23 cellular contexts compared by ENCODE assay signal in genomic region chr6:5729813-5730212, GRCh38.
A peak's percentile ranks its signal among the peaks of the same experiment; 100 is the strongest.
DNase-seq lines count a peak whose midpoint lies in the region; ATAC-seq, FAIRE-seq and TF ChIP-seq lines count a peak whose summit lies in the region.
"Had no signal": no experiment of that assay in that cellular context is flagged by ENCODE, and none has a peak within 500 bp of the region (broad histone marks: within the 10 kb centered on the region; RNA-seq: fewer than 3 reads in every experiment).

No MANE protein-coding gene starts in this region.

- BruUV-seq in HepG2 (replicated peaks; lab: Mats Ljungman, UMichigan) = no TSS peak

- TF ChIP-seq POLR2A in HepG2 (IDR thresholded peaks at IDR 0.05; ENCODE audit: insufficient read depth in 1 of 2, low read depth in 2 of 2, low read length in 2 of 2) = no peak
- TF ChIP-seq POLR2A in right lobe of liver (IDR thresholded peaks at IDR 0.05) = no peak

- peak; percentile 42 for FAIRE-seq in HepG2 (lab: Jason Lieb, UNC)
- FAIRE-seq: colon, HTR-8/SVneo, islet of Langerhans had no signal

- H3K4me3 ChIP-seq in HepG2 (replicated peaks in 1 of 3; ENCODE audit: insufficient read depth in 1 of 3, low read depth in 2 of 3, low read length in 3 of 3) = no peak overlapping the region
- H3K4me3 ChIP-seq in right lobe of liver = no peak overlapping the region
- H3K4me3 ChIP-seq: breast epithelium, gastroesophageal sphincter, left ventricle myocardium inferior, Peyer's patch, smooth muscle cell, uterus had no signal

- POLR2A ChIA-PET in HepG2 (lab: Yijun Ruan, JAX) = no interaction called here

- H3K36me3 ChIP-seq in HepG2 (replicated peaks in 1 of 2; ENCODE audit: control insufficient read depth in 1 of 2, insufficient read depth in 2 of 2, low read length in 2 of 2) (no peaks in the 10 kb centered on the region), right lobe of liver (no peaks in the 10 kb centered on the region)
- H3K36me3 ChIP-seq: breast epithelium, gastroesophageal sphincter, left ventricle myocardium inferior, Peyer's patch, uterus had no signal

- no peaks in the 10 kb centered on the region for H3K9me3 ChIP-seq in HepG2 (ENCODE audit: low read length)
- H3K9me3 ChIP-seq in right lobe of liver = no peaks in the 10 kb centered on the region
- H3K9me3 ChIP-seq: breast epithelium, gastroesophageal sphincter, left ventricle myocardium inferior, Peyer's patch, uterus had no signal

- no peak for TF ChIP-seq RAD21 in HepG2 (CRISPR knock-in tag; IDR thresholded peaks at IDR 0.05)

- H3K4me2 ChIP-seq in HepG2 (ENCODE audit: low read depth, low read length) = no peak overlapping the region
- H3K4me2 ChIP-seq: KMS-11, smooth muscle cell had no signal

- 33% methylated on average over 1 of the region's 1 CpG for WGBS in HepG2 (ENCODE audit: low lambda C conversion rate)
- 80% methylated on average over 1 of the region's 1 CpG for whole genome bisulfite sequencing in right lobe of liver (ENCODE audit: insufficient coverage, low coverage, low lambda C conversion rate, missing lambda C conversion rate)

- DNase-seq in HepG2 (ENCODE audit: low spot score) (no peak), right lobe of liver (no peak), NCI-H69 (lab: John Stamatoyannopoulos, UW) (peak; percentile 53), C1 segment of cervical spinal cord (lab: John Stamatoyannopoulos, UW) (no peak), NOMO-1 treated with DMSO at 0.1 percent for 48 hours (lab: John Stamatoyannopoulos, UW; ENCODE audit: unreplicated experiment) (no peak), HCEC 1CT (no peak)
- no peak for DNase-seq in NK-92 treated with Interleukin-12 subunit alpha and Interleukin-12 subunit beta, amount 100 ng/mL, for 24 hours (lab: John Stamatoyannopoulos, UW)
- DNase-seq: activated naive CD4-positive, alpha-beta T cell treated with anti-CD3 and anti-CD28 coated beads for 36 hours; hypothalamus; left ventricle myocardium inferior; occipital lobe; Peyer's patch had no signal

- H3K9ac ChIP-seq in HepG2 (ENCODE audit: insufficient read depth, low read depth, low read length) = no peak overlapping the region
- H3K9ac ChIP-seq: KMS-11 had no signal

- H3K36me3 Mint-ChIP-seq in dendritic cell treated with granulocyte-macrophage colony-stimulating factor and Interleukin-4, amounts not matched to agents 40 ng/mL and 50 ng/mL, for 4 days (ENCODE audit: low read depth) = no peaks in the 10 kb centered on the region

- H3K27ac ChIP-seq in HepG2 (ENCODE audit: extremely low read length, insufficient read depth, low read length) (no peak overlapping the region), right lobe of liver (no peak overlapping the region)
- H3K27ac ChIP-seq: breast epithelium, gastroesophageal sphincter, KMS-11, left ventricle myocardium inferior, Peyer's patch had no signal

- H3K4me1 Mint-ChIP-seq in dendritic cell treated with granulocyte-macrophage colony-stimulating factor and Interleukin-4, amounts not matched to agents 40 ng/mL and 50 ng/mL, for 4 days (ENCODE audit: low read depth) = peaks cover 32% of the 10 kb centered on the region

- ATAC-seq in HepG2 (peak; percentile 28; the same call in 1 of the 3 replicates), right lobe of liver (no peak)

- H4K20me1 ChIP-seq in HepG2 (ENCODE audit: insufficient read depth, low read length) = no peaks in the 10 kb centered on the region

- H3K27me3 Mint-ChIP-seq in dendritic cell treated with granulocyte-macrophage colony-stimulating factor and Interleukin-4, amounts not matched to agents 40 ng/mL and 50 ng/mL, for 4 days = no peaks in the 10 kb centered on the region

- CTCF ChIA-PET in HepG2 (lab: Yijun Ruan, JAX; ENCODE audit: low intra/inter-chr PET ratio, low total read pairs) = no interaction called here

- no peak overlapping the region for H2AFZ ChIP-seq in HepG2 (ENCODE audit: low read length)

- TF ChIP-seq EP300 in HepG2 (IDR thresholded peaks at IDR 0.05; ENCODE audit: low read depth in 2 of 2, low read length in 2 of 2) (no peak), HepG2 (CRISPR knock-in tag; IDR thresholded peaks at IDR 0.05; ENCODE audit: borderline replicate concordance) (no peak)

- no peaks in the 10 kb centered on the region for H3K79me2 ChIP-seq in HepG2 (ENCODE audit: insufficient read depth, low read length)

- H3K4me3 Mint-ChIP-seq in dendritic cell treated with granulocyte-macrophage colony-stimulating factor and Interleukin-4, amounts not matched to agents 40 ng/mL and 50 ng/mL, for 4 days = no peak overlapping the region
- H3K4me3 Mint-ChIP-seq: activated naive CD4-positive, alpha-beta T cell treated with anti-CD3 and anti-CD28 coated beads for 36 hours; CD14-positive monocyte; T-helper 2 cell treated with Interferon-gamma antibody and Interleukin-4, amounts not matched to agents 5 μg/mL and 100 μg/mL, for 36 hours had no signal

- H3K9me3 Mint-ChIP-seq in dendritic cell treated with granulocyte-macrophage colony-stimulating factor and Interleukin-4, amounts not matched to agents 40 ng/mL and 50 ng/mL, for 4 days = no peaks in the 10 kb centered on the region
- H3K9me3 Mint-ChIP-seq: activated naive CD4-positive, alpha-beta T cell treated with anti-CD3 and anti-CD28 coated beads for 36 hours; T-helper 2 cell treated with Interferon-gamma antibody and Interleukin-4, amounts not matched to agents 5 μg/mL and 100 μg/mL, for 36 hours had no signal

- in situ Hi-C loops in HepG2 (cut with HindIII; ENCODE audit: extremely low pct_ligation_motif_present, low pct_unique_long_range_greater_than_20kb) = no loop called here

- peaks cover 20% of the 10 kb centered on the region for H3K4me1 ChIP-seq in HepG2 (ENCODE audit: insufficient read depth, low read length)
- H3K4me1 ChIP-seq in right lobe of liver = no peaks in the 10 kb centered on the region
- H3K4me1 ChIP-seq: breast epithelium, left ventricle myocardium inferior, Peyer's patch, uterus had no signal

- TF ChIP-seq CTCF in HepG2 (CRISPR knock-in tag; IDR thresholded peaks at IDR 0.05) (0 out of 2 replicates have a peak, but pooled peaks have one; percentile 20), right lobe of liver (IDR thresholded peaks at IDR 0.05) (no peak)

- H3K27me3 ChIP-seq in HepG2 (ENCODE audit: control insufficient read depth in 1 of 2, insufficient read depth in 2 of 2, low read length in 2 of 2) (no peaks in the 10 kb centered on the region), right lobe of liver (no peaks in the 10 kb centered on the region)
- H3K27me3 ChIP-seq: breast epithelium, gastroesophageal sphincter, Peyer's patch, uterus had no signal

- peak overlapping the region; percentile 28 for H3K27ac Mint-ChIP-seq in dendritic cell treated with granulocyte-macrophage colony-stimulating factor and Interleukin-4, amounts not matched to agents 40 ng/mL and 50 ng/mL, for 4 days
- H3K27ac Mint-ChIP-seq: activated naive CD4-positive, alpha-beta T cell treated with anti-CD3 and anti-CD28 coated beads for 36 hours; CD14-positive monocyte; T-helper 2 cell treated with Interferon-gamma antibody and Interleukin-4, amounts not matched to agents 5 μg/mL and 100 μg/mL, for 36 hours had no signal

- intact Hi-C loops in HepG2 (cut with micrococcal nuclease; ENCODE audit: unreplicated experiment) = loop anchor here (2.0 kb wide), 1 partner anchor 17 kb away; no protein-coding TSS in a partner anchor
- intact Hi-C loops in right lobe of liver (cut with DNase I) = no loop called here
- intact Hi-C loops in dendritic cell treated with granulocyte-macrophage colony-stimulating factor and Interleukin-4, amounts not matched to agents 40 ng/mL and 50 ng/mL, for 4 days (cut with micrococcal nuclease) = no loop called here

TF ChIP-seq in HepG2, 621 proteins besides CTCF, POLR2A, EP300 and RAD21:
- TF ChIP-seq ZNF720 (CRISPR knock-in tag; IDR thresholded peaks at IDR 0.05) (no peak), STAG1 (CRISPR knock-in tag; IDR thresholded peaks at IDR 0.05) (peak; percentile 36; the same call in 1 of the 2 replicates), EZH2 (conservative IDR thresholded peaks at IDR 0.05; ENCODE audit: low read depth, low read length) (no peak)
